In the genomic region with DNA sequence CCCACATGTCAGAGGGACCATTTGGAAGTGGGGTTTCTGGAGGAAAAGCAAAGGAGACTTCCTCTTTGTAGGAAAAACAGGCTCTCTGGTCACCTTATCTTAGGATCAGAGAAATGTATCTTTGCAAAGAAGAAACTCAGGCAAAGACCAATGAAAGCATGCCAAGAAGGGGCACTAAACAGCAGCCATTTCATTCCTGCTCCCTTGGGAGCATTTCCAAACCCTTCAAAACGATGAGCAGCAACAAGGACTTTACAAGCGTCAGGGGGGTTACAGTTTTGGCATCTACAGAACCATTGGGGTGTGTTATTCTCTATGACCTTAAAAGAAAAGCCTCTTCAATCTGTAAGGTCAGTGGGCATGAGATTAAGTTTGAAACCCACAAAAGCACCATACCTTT, we compare ENCODE assay signal across 1 cellular context.
TF ChIP-seq lines count a peak whose summit lies in the region.

No MANE protein-coding gene starts in this region.

TF ChIP-seq in SK-N-SH, 30 proteins besides CTCF, POLR2A, EP300 and RAD21 (continued from another document):
- TF ChIP-seq, protein P1, sequence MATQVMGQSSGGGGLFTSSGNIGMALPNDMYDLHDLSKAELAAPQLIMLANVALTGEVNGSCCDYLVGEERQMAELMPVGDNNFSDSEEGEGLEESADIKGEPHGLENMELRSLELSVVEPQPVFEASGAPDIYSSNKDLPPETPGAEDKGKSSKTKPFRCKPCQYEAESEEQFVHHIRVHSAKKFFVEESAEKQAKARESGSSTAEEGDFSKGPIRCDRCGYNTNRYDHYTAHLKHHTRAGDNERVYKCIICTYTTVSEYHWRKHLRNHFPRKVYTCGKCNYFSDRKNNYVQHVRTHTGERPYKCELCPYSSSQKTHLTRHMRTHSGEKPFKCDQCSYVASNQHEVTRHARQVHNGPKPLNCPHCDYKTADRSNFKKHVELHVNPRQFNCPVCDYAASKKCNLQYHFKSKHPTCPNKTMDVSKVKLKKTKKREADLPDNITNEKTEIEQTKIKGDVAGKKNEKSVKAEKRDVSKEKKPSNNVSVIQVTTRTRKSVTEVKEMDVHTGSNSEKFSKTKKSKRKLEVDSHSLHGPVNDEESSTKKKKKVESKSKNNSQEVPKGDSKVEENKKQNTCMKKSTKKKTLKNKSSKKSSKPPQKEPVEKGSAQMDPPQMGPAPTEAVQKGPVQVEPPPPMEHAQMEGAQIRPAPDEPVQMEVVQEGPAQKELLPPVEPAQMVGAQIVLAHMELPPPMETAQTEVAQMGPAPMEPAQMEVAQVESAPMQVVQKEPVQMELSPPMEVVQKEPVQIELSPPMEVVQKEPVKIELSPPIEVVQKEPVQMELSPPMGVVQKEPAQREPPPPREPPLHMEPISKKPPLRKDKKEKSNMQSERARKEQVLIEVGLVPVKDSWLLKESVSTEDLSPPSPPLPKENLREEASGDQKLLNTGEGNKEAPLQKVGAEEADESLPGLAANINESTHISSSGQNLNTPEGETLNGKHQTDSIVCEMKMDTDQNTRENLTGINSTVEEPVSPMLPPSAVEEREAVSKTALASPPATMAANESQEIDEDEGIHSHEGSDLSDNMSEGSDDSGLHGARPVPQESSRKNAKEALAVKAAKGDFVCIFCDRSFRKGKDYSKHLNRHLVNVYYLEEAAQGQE (IDR thresholded peaks at IDR 0.05; ENCODE audit: low read depth, low read length) = no peak
- TF ChIP-seq, protein P2, sequence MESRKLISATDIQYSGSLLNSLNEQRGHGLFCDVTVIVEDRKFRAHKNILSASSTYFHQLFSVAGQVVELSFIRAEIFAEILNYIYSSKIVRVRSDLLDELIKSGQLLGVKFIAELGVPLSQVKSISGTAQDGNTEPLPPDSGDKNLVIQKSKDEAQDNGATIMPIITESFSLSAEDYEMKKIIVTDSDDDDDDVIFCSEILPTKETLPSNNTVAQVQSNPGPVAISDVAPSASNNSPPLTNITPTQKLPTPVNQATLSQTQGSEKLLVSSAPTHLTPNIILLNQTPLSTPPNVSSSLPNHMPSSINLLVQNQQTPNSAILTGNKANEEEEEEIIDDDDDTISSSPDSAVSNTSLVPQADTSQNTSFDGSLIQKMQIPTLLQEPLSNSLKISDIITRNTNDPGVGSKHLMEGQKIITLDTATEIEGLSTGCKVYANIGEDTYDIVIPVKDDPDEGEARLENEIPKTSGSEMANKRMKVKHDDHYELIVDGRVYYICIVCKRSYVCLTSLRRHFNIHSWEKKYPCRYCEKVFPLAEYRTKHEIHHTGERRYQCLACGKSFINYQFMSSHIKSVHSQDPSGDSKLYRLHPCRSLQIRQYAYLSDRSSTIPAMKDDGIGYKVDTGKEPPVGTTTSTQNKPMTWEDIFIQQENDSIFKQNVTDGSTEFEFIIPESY (IDR thresholded peaks at IDR 0.05; ENCODE audit: borderline replicate concordance, low read depth) = no peak
- TF ChIP-seq TEAD4 (IDR thresholded peaks at IDR 0.05; ENCODE audit: borderline replicate concordance, insufficient read depth) (no peak), NRF1 (IDR thresholded peaks at IDR 0.05; ENCODE audit: low read depth, low read length) (no peak), RXRA (IDR thresholded peaks at IDR 0.05; ENCODE audit: borderline replicate concordance, low read depth) (no peak), TAF1 (IDR thresholded peaks at IDR 0.05; ENCODE audit: borderline replicate concordance, low read depth, low read length) (no peak), RCOR1 (IDR thresholded peaks at IDR 0.05; ENCODE audit: low read length) (no peak), MXI1 (IDR thresholded peaks at IDR 0.05; ENCODE audit: low read depth, low read length) (no peak), ELF1 (IDR thresholded peaks at IDR 0.05) (no peak), RFX5 (IDR thresholded peaks at IDR 0.05; ENCODE audit: low read length) (no peak), YY1 (IDR thresholded peaks at IDR 0.05; ENCODE audit: low read depth) (no peak), CHD2 (IDR thresholded peaks at IDR 0.05; ENCODE audit: low read length, partially characterized antibody) (no peak), POLR2AphosphoS5 (IDR thresholded peaks at IDR 0.05; ENCODE audit: low read depth, low read length) (no peak), FOXM1 (IDR thresholded peaks at IDR 0.05; ENCODE audit: low read depth) (no peak)
